In genomic region chr1:8667869-8668595, GRCh38 we compare ENCODE assay signal across 15 cellular contexts.
DNase-seq lines count a peak whose midpoint lies in the region; FAIRE-seq and TF ChIP-seq lines count a peak whose summit lies in the region.
"Had no signal": no experiment of that assay in that cellular context is flagged by ENCODE, and none has a peak within 500 bp of the region (broad histone marks: within the 10 kb centered on the region; RNA-seq: fewer than 3 reads in every experiment).

No MANE protein-coding gene starts in this region.

- TF ChIP-seq POLR2A in H54 (IDR thresholded peaks at IDR 0.05; ENCODE audit: low read depth, low read length), result no peak

- DNase-seq in H54 (ENCODE audit: insufficient read length, low spot score) (no peak), SHP77 (lab: John Stamatoyannopoulos, UW) (peak; percentile 19 to 26), fibroblast of pulmonary artery (ENCODE audit: low read depth) (peak; percentile 50), renal cortical epithelial cell (ENCODE audit: low read depth) (peak; percentile 81), ecto neural progenitor cell (ENCODE audit: low spot score) (no peak), anterior cingulate cortex (lab: John Stamatoyannopoulos, UW) (no peak), cortex of kidney (lab: John Stamatoyannopoulos, UW) (no peak)
- no peak for DNase-seq in activated CD4-positive, alpha-beta T cell treated with anti-CD3 and anti-CD28 coated beads, Interleukin-2, amount 50 U/mL, for 48 hours
- DNase-seq: activated CD4-positive, alpha-beta T cell treated with anti-CD3 and anti-CD28 coated beads for 36 hours; activated naive CD4-positive, alpha-beta T cell treated with Interleukin-2 at 50 U/mL for 16 hours; DMS79; effector memory CD4-positive, alpha-beta T cell; Karpas-422; NCI-H345 had no signal

- no peak overlapping the region for H3K4me3 ChIP-seq in fibroblast of pulmonary artery (replicated peaks; ENCODE audit: low read depth, low read length)

- peak; percentile 69 for FAIRE-seq in H54 (lab: Jason Lieb, UNC)
- FAIRE-seq: GM18507 had no signal

- no peak for TF ChIP-seq CTCF in fibroblast of pulmonary artery (IDR thresholded peaks at IDR 0.05; ENCODE audit: low read length, missing control alignments)

Comparison
In these comparisons a context has a peak if more than half of its experiments do, and no peak if none do; other contexts are left out.
1. DNase-seq: peak in SHP77 (2 of 2), fibroblast of pulmonary artery (single experiment) and renal cortical epithelial cell (single experiment); none in H54 (single experiment), activated CD4-positive, alpha-beta T cell treated with anti-CD3 and anti-CD28 coated beads, Interleukin-2, amount 50 U/mL, for 48 hours (0 of 2), ecto neural progenitor cell (single experiment), anterior cingulate cortex (0 of 58) and cortex of kidney (single experiment).